8 cellular contexts compared by ENCODE assay signal in the genomic region with DNA sequence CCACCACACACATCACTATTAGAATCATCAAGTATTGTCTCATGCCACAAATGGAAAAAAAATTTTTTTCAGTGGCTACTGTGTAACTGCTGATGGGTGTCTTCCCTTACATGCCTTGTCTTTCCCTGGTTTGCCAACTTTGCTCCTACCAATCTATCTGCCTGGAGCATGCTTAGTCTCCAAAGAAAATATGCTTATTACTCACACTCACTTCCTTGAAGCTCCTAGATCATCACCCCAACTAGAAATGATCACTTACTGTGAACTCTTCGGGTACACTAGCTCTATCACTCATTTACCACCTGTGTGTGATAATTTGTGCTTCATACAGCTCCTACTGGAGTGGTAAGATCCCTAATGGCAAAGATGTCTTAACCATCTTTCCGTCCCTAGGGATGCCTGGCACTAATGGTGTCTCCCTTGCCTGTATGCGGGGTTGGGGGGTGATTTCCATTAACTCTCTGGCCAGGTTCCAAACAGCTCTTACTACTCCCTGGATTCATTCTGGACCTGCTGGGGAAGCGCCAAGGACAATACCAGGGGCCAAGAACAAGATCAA. TPM values are rescaled to one million over a fixed set of nuclear protein-coding genes. Genes with fewer than 3 reads are reported as not detected.
DNase-seq lines count a peak whose midpoint lies in the region; FAIRE-seq and TF ChIP-seq lines count a peak whose summit lies in the region.

No MANE protein-coding gene starts in this region.

- H3K4me2 ChIP-seq in mesenchymal stem cell (ENCODE audit: low read length, poor library complexity, severe bottlenecking) = peak overlapping the region; percentile 60

- TF ChIP-seq CTCF in bronchial epithelial cell (IDR thresholded peaks at IDR 0.05; ENCODE audit: insufficient read depth, low read length, severe bottlenecking) = no peak
- no peak for TF ChIP-seq CTCF in uterus (IDR thresholded peaks at IDR 0.05)

- no peak overlapping the region for H2BK12ac ChIP-seq in mesenchymal stem cell (ENCODE audit: low read length in 2 of 2)

- H3K4me1 ChIP-seq in mesenchymal stem cell (ENCODE audit: control insufficient read depth, insufficient read depth, low read depth, low read length) = peaks cover 3% of the 10 kb centered on the region
- no peaks in the 10 kb centered on the region for H3K4me1 ChIP-seq in uterus

- H2BK5ac ChIP-seq in mesenchymal stem cell (ENCODE audit: low read depth, low read length, poor library complexity, severe bottlenecking) = no peak overlapping the region

- intact Hi-C loops in uterus (cut with DNase I; ENCODE audit: low total_unique reads) = no loop called here

- peaks cover 37% of the 10 kb centered on the region for H3K4me1 Mint-ChIP-seq in T-helper 1 cell treated with Interleukin-12 subunit alpha and Interleukin-12 subunit beta and Interleukin-4 antibody, amounts not matched to agents 30 μg/mL and 1 μg/mL, for 36 hours (ENCODE audit: low read depth)

- H3K27ac ChIP-seq in mesenchymal stem cell (ENCODE audit: low read length, poor library complexity, severe bottlenecking) (no peak overlapping the region), uterus (peak overlapping the region; percentile 54 to 64)

- H3K9ac ChIP-seq in mesenchymal stem cell (ENCODE audit: low read length) = peak overlapping the region; percentile 96

- peak overlapping the region; percentile 99 for H2AFZ ChIP-seq in mesenchymal stem cell (ENCODE audit: low read depth, low read length)

- H3K27me3 ChIP-seq in bronchial epithelial cell (ENCODE audit: control insufficient read depth, insufficient read depth, low read length) = no peaks in the 10 kb centered on the region
- H3K27me3 ChIP-seq in mesenchymal stem cell (ENCODE audit: control insufficient read depth in 1 of 2, insufficient read depth in 1 of 2, low read length in 2 of 2) = no peaks in the 10 kb centered on the region
- no peaks in the 10 kb centered on the region for H3K27me3 ChIP-seq in uterus

- H3K9me3 Mint-ChIP-seq in T-helper 1 cell treated with Interleukin-12 subunit alpha and Interleukin-12 subunit beta and Interleukin-4 antibody, amounts not matched to agents 30 μg/mL and 1 μg/mL, for 36 hours = no peaks in the 10 kb centered on the region

- no peak overlapping the region for H4K91ac ChIP-seq in mesenchymal stem cell (ENCODE audit: low read length)

- in situ Hi-C loops in KBM-7 (cut with MboI; ENCODE audit: low pct_unique_long_range_greater_than_20kb, low sequenced_read_pairs) = no loop called here

- H3K4me3 Mint-ChIP-seq in T-helper 1 cell treated with Interleukin-12 subunit alpha and Interleukin-12 subunit beta and Interleukin-4 antibody, amounts not matched to agents 30 μg/mL and 1 μg/mL, for 36 hours = peak overlapping the region; percentile 97

- WGBS in mesenchymal stem cell = 30% methylated on average over 4 of the region's 4 CpGs

- H2BK15ac ChIP-seq in mesenchymal stem cell (ENCODE audit: low read depth, poor library complexity, severe bottlenecking) = no peak overlapping the region

- H3K4me3 ChIP-seq in bronchial epithelial cell (ENCODE audit: low read depth, low read length) (peak overlapping the region; percentile 73), mesenchymal stem cell (ENCODE audit: insufficient read depth in 1 of 2, low read depth in 1 of 2, low read length in 2 of 2) (peak overlapping the region; percentile 83 to 98), uterus (peak overlapping the region; percentile 65 to 88)

- no peaks in the 10 kb centered on the region for H3K27me3 Mint-ChIP-seq in T-helper 1 cell treated with Interleukin-12 subunit alpha and Interleukin-12 subunit beta and Interleukin-4 antibody, amounts not matched to agents 30 μg/mL and 1 μg/mL, for 36 hours (ENCODE audit: low read depth)

- H3K36me3 ChIP-seq in bronchial epithelial cell (ENCODE audit: control insufficient read depth, insufficient read depth, low read length) (peaks cover 3% of the 10 kb centered on the region), mesenchymal stem cell (ENCODE audit: control insufficient read depth in 1 of 2, insufficient read depth in 2 of 2, low read depth in 1 of 2, low read length in 2 of 2) (peaks cover 2 to 8% of the 10 kb centered on the region in 2 experiments), uterus (no peaks in the 10 kb centered on the region)

- H3K18ac ChIP-seq in mesenchymal stem cell (ENCODE audit: low read depth in 1 of 2, low read length in 2 of 2) = peak overlapping the region in 1 of 2 experiments; percentile 90

- peaks cover 17% of the 10 kb centered on the region for H3K79me1 ChIP-seq in mesenchymal stem cell (replicated peaks; ENCODE audit: low read length, poor library complexity, severe bottlenecking)

- no peak overlapping the region for H2BK120ac ChIP-seq in mesenchymal stem cell (ENCODE audit: low read depth, low read length)

- TF ChIP-seq POLR2A in uterus (IDR thresholded peaks at IDR 0.05) = no peak

- H3K23ac ChIP-seq in mesenchymal stem cell (ENCODE audit: low read length in 2 of 2) = no peak overlapping the region

- FAIRE-seq in bronchial epithelial cell (lab: Jason Lieb, UNC) = no peak

- H3K27ac Mint-ChIP-seq in T-helper 1 cell treated with Interleukin-12 subunit alpha and Interleukin-12 subunit beta and Interleukin-4 antibody, amounts not matched to agents 30 μg/mL and 1 μg/mL, for 36 hours = peak overlapping the region; percentile 87

- H3K14ac ChIP-seq in mesenchymal stem cell (ENCODE audit: low read length in 2 of 2) = peak overlapping the region in 1 of 2 experiments; percentile 100

- no peak overlapping the region for H3K4ac ChIP-seq in mesenchymal stem cell (ENCODE audit: low read depth in 1 of 2, low read length in 2 of 2)

- no peaks in the 10 kb centered on the region for H3K9me3 ChIP-seq in mesenchymal stem cell (ENCODE audit: control insufficient read depth, low read length)
- no peaks in the 10 kb centered on the region for H3K9me3 ChIP-seq in uterus

- peak overlapping the region; percentile 86 for H4K8ac ChIP-seq in mesenchymal stem cell (ENCODE audit: low read length)

- no peak overlapping the region for H2AK5ac ChIP-seq in mesenchymal stem cell (ENCODE audit: low read length, severe bottlenecking)

- peaks cover 12% of the 10 kb centered on the region for H3K36me3 Mint-ChIP-seq in T-helper 1 cell treated with Interleukin-12 subunit alpha and Interleukin-12 subunit beta and Interleukin-4 antibody, amounts not matched to agents 30 μg/mL and 1 μg/mL, for 36 hours (ENCODE audit: low read depth)

- DNase-seq in T-helper 1 cell = no peak
- peak; percentile 24 for DNase-seq in NAMALWA (ENCODE audit: low spot score)
- peak; percentile 67 for DNase-seq in bronchial epithelial cell (ENCODE audit: low read depth)
- DNase-seq in mesenchymal stem cell = peak; percentile 41
- no peak for DNase-seq in uterus
- DNase-seq in KBM-7 = no peak
- DNase-seq in NOMO-1 (lab: John Stamatoyannopoulos, UW; ENCODE audit: unreplicated experiment in 2 of 2) = no peak

RNA-seq across cellular contexts. Expression of a gene that starts 0.8 kb away (rescaled TPM):
- total RNA-seq in bronchial epithelial cell = 10.5 and 12.2 TPM in 2 replicates
- 11.1 TPM for polyA plus RNA-seq in mesenchymal stem cell (2013, experiment 1 of 2)
- 10.4 TPM for polyA plus RNA-seq in mesenchymal stem cell (2013, experiment 2 of 2)
- 10 to 100 TPM in 1 of 4 donors, 1 to 10 TPM in 3; 6.7 to 12.6 (median 8.1) TPM for total RNA-seq in uterus

RNA-seq across cellular contexts. Expression of a gene that starts 27.3 kb away (rescaled TPM):
- total RNA-seq in bronchial epithelial cell (6.1 and 14.8 TPM in 2 replicates), uterus (10 to 100 TPM in 1 of 4 donors, 1 to 10 TPM in 2, not detected in 1; 7.1 to 95.0 (median 9.4) TPM)
- 24.0 TPM for polyA plus RNA-seq in mesenchymal stem cell (2013, experiment 1 of 2)
- 24.6 TPM for polyA plus RNA-seq in mesenchymal stem cell (2013, experiment 2 of 2)

Comparison
In these comparisons a context has a peak if more than half of its experiments do, and no peak if none do; other contexts are left out.
1. DNase-seq: peak in NAMALWA (single experiment), bronchial epithelial cell (single experiment) and mesenchymal stem cell (single experiment); none in T-helper 1 cell (0 of 5), uterus (0 of 2), KBM-7 (single experiment) and NOMO-1 (0 of 2).
2. Peak in every context shown above with its lines, with median percentiles within 50 percentile points of each other: H3K4me3 ChIP-seq.